In the genomic region with DNA sequence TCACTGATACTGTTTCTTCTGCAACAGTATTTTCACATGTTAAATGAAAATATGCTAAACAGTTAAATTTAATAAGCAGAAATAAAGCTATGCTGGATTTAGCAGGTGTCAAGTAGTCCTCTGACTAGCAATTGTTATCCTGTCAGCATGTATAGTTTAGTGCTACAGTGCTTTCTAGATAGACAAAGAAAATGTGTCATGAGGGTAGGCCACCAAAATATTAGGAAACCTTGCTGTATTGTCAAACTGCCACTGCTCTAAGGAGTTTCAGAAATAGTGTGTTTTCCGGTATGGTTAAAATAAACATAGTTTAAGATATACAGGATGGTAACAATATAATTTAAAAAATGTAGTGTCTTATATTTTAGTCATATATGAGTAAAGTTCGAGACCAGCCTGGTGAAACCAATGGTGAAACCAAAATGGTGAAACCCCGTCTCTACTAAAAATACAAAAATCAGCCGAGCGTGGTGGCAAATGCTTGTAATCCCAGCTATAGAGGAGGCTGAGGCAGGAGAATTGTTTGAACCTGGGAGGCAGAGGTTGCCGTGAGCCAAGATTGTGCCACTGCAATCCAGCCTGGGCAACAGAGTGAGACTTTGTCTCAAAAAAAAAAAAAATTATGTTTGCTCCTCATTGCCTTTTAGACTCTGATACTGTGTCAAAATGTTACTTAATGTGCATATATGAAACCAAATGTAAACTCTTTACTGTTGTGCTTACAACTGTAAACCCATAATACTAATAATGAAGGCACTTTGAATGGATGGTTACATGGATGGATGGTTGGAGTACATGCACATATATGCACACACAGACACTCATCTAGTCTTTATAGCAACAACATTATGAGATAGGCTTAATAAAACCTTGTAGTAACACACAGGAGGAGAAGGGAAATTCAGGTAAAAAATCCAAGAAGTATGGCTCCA, we compare ENCODE assay signal across 18 cellular contexts.
DNase-seq lines count a peak whose midpoint lies in the region; ATAC-seq, FAIRE-seq and TF ChIP-seq lines count a peak whose summit lies in the region.
"Had no signal": no experiment of that assay in that cellular context is flagged by ENCODE, and none has a peak within 500 bp of the region (broad histone marks: within the 10 kb centered on the region; RNA-seq: fewer than 3 reads in every experiment).

No MANE protein-coding gene starts in this region.

- peak; percentile 73 for ATAC-seq in GM19395 (IDR thresholded peaks at IDR 0.05; ENCODE audit: unreplicated experiment)
- ATAC-seq in HG02642 (IDR thresholded peaks at IDR 0.05; ENCODE audit: poor library complexity, unreplicated experiment), result peak; percentile 43
- ATAC-seq in HG03354 (IDR thresholded peaks at IDR 0.05; ENCODE audit: poor library complexity, severe bottlenecking, unreplicated experiment), result peak; percentile 56
- ATAC-seq: A549; activated naive CD8-positive, alpha-beta T cell treated with anti-CD3 and anti-CD28 coated beads, Interleukin-2, amount 50 U/mL, for 24 hours; HepG2; right cardiac atrium had no signal

- no peak for DNase-seq in GM12892 (ENCODE audit: insufficient read length)
- DNase-seq in activated effector memory CD4-positive, alpha-beta T cell treated with anti-CD3 and anti-CD28 coated beads, Interleukin-2, amount 50 U/mL, for 16 hours, result no peak
- DNase-seq in SIG-M5 treated with dmso at 0.1 percent for 504 hours (lab: John Stamatoyannopoulos, UW; ENCODE audit: unreplicated experiment), result no peak
- no peak for DNase-seq in NCI-H187 (lab: John Stamatoyannopoulos, UW)
- no peak for DNase-seq in H54 (ENCODE audit: insufficient read length, low spot score)
- DNase-seq: activated CD4-positive, alpha-beta T cell treated with anti-CD3 and anti-CD28 coated beads for 4 hours; activated naive CD8-positive, alpha-beta T cell treated with anti-CD3 and anti-CD28 coated beads, Interleukin-2, amount 50 U/mL, for 24 hours; CD4-positive, CD25-positive, alpha-beta regulatory T cell; effector CD4-positive, alpha-beta T cell; hippocampal formation; right cardiac atrium; SHP77; stimulated activated CD4-positive, alpha-beta T cell treated with anti-CD3 and anti-CD28 coated beads, Interleukin-1b, Interleukin-23, amount 100 ng/mL, for 48 hours had no signal

- TF ChIP-seq POLR2A in GM12892 (IDR thresholded peaks at IDR 0.05; ENCODE audit: low read depth, low read length), result no peak
- TF ChIP-seq POLR2A in H54 (IDR thresholded peaks at IDR 0.05; ENCODE audit: low read depth, low read length), result no peak

- FAIRE-seq in GM12892 (lab: Jason Lieb, UNC) (peak; percentile 60), H54 (lab: Jason Lieb, UNC) (no peak)
- FAIRE-seq: A549, HepG2 had no signal
